ENCODE assay signal across 9 cellular contexts in genomic region chr4:81421346-81422218, GRCh38. TPM values are rescaled to one million over a fixed set of nuclear protein-coding genes. Genes with fewer than 3 reads are reported as not detected.
A peak's percentile ranks its signal among the peaks of the same experiment; 100 is the strongest.
DNase-seq lines count a peak whose midpoint lies in the region; ATAC-seq and TF ChIP-seq lines count a peak whose summit lies in the region.
"Had no signal": no experiment of that assay in that cellular context is flagged by ENCODE, and none has a peak within 500 bp of the region (broad histone marks: within the 10 kb centered on the region; RNA-seq: fewer than 3 reads in every experiment).

No MANE protein-coding gene starts in this region.

- H3K36me3 ChIP-seq in CD8-positive, alpha-beta T cell (ENCODE audit: insufficient read depth, low read length) = no peaks in the 10 kb centered on the region
- H3K36me3 ChIP-seq in OCI-LY1 (ENCODE audit: insufficient read depth, low read length) = peaks cover 23% of the 10 kb centered on the region
- H3K36me3 ChIP-seq in gastroesophageal sphincter = peaks cover 0 to 4% of the 10 kb centered on the region in 2 donors

- TF ChIP-seq POLR2A in gastroesophageal sphincter (IDR thresholded peaks at IDR 0.05) = no peak

- H3K9me3 Mint-ChIP-seq in CD8-positive, alpha-beta T cell = no peaks in the 10 kb centered on the region
- H3K9me3 Mint-ChIP-seq in type B pancreatic cell = no peaks in the 10 kb centered on the region
- H3K9me3 Mint-ChIP-seq in activated CD4-positive, alpha-beta T cell treated with anti-CD3 and anti-CD28 coated beads, Interleukin-2, amount 10 ng/mL, durations not matched to agents 24 days and 14 days = no peaks in the 10 kb centered on the region
- H3K9me3 Mint-ChIP-seq: activated naive CD4-positive, alpha-beta T cell treated with anti-CD3 and anti-CD28 coated beads, Interleukin-2, amount 50 U/mL, for 24 hours had no signal

- H3K4me3 Mint-ChIP-seq in CD8-positive, alpha-beta T cell = no peak overlapping the region
- H3K4me3 Mint-ChIP-seq in type B pancreatic cell = no peak overlapping the region
- no peak overlapping the region for H3K4me3 Mint-ChIP-seq in activated CD4-positive, alpha-beta T cell treated with anti-CD3 and anti-CD28 coated beads, Interleukin-2, amount 10 ng/mL, durations not matched to agents 24 days and 14 days
- H3K4me3 Mint-ChIP-seq: activated naive CD4-positive, alpha-beta T cell treated with anti-CD3 and anti-CD28 coated beads, Interleukin-2, amount 50 U/mL, for 24 hours had no signal

- intact Hi-C loops in CD8-positive, alpha-beta T cell (cut with DNase I, micrococcal nuclease) = no loop called here
- intact Hi-C loops in activated CD4-positive, alpha-beta T cell treated with anti-CD3 and anti-CD28 coated beads, Interleukin-2, amount 10 ng/mL, durations not matched to agents 24 days and 14 days (cut with micrococcal nuclease) = loop anchor here (5.0 kb wide), 2 partner anchors 86 to 406 kb away; no protein-coding TSS in a partner anchor

- no peak overlapping the region for H3K27ac Mint-ChIP-seq in CD8-positive, alpha-beta T cell
- H3K27ac Mint-ChIP-seq in type B pancreatic cell = no peak overlapping the region
- no peak overlapping the region for H3K27ac Mint-ChIP-seq in activated CD4-positive, alpha-beta T cell treated with anti-CD3 and anti-CD28 coated beads, Interleukin-2, amount 10 ng/mL, durations not matched to agents 24 days and 14 days
- H3K27ac Mint-ChIP-seq: activated naive CD4-positive, alpha-beta T cell treated with anti-CD3 and anti-CD28 coated beads, Interleukin-2, amount 50 U/mL, for 24 hours had no signal

- H3K36me3 Mint-ChIP-seq in CD8-positive, alpha-beta T cell = peaks cover 17% of the 10 kb centered on the region
- H3K36me3 Mint-ChIP-seq in type B pancreatic cell = peaks cover 4% of the 10 kb centered on the region
- no peaks in the 10 kb centered on the region for H3K36me3 Mint-ChIP-seq in activated CD4-positive, alpha-beta T cell treated with anti-CD3 and anti-CD28 coated beads, Interleukin-2, amount 10 ng/mL, durations not matched to agents 24 days and 14 days (ENCODE audit: low read depth)

- no peak for DNase-seq in CD8-positive, alpha-beta T cell
- no peak for DNase-seq in type B pancreatic cell (ENCODE audit: extremely low spot score, unreplicated experiment)
- DNase-seq in activated CD4-positive, alpha-beta T cell treated with anti-CD3 and anti-CD28 coated beads, Interleukin-2, amount 10 ng/mL, durations not matched to agents 24 days and 14 days = no peak
- DNase-seq in NCI-H2196 (lab: John Stamatoyannopoulos, UW; ENCODE audit: unreplicated experiment) = no peak

- H3K4me1 ChIP-seq in CD8-positive, alpha-beta T cell (ENCODE audit: insufficient read depth, low read length) = no peaks in the 10 kb centered on the region
- H3K4me1 ChIP-seq in OCI-LY1 (ENCODE audit: insufficient read depth, low read length, severe bottlenecking) (peaks cover 20% of the 10 kb centered on the region), gastroesophageal sphincter (no peaks in the 10 kb centered on the region)

- no peak overlapping the region for H3K27ac ChIP-seq in CD8-positive, alpha-beta T cell (ENCODE audit: low read depth, low read length)
- H3K27ac ChIP-seq in OCI-LY1 (ENCODE audit: low read depth, low read length, poor library complexity, severe bottlenecking) (peak overlapping the region; percentile 57), gastroesophageal sphincter (no peak overlapping the region)

- no peaks in the 10 kb centered on the region for H3K27me3 ChIP-seq in CD8-positive, alpha-beta T cell (ENCODE audit: insufficient read depth, low read length)
- H3K27me3 ChIP-seq in OCI-LY1 (ENCODE audit: insufficient read depth, low read length) (no peaks in the 10 kb centered on the region), gastroesophageal sphincter (no peaks in the 10 kb centered on the region)

- ATAC-seq in CD8-positive, alpha-beta T cell = peak; percentile 23
- ATAC-seq in GM19328 (IDR thresholded peaks at IDR 0.05; ENCODE audit: unreplicated experiment) (peak; percentile 99), HG03175 (IDR thresholded peaks at IDR 0.05; ENCODE audit: unreplicated experiment) (peak; percentile 99), gastroesophageal sphincter (peak; percentile 62)

- no peaks in the 10 kb centered on the region for H3K4me1 Mint-ChIP-seq in CD8-positive, alpha-beta T cell (ENCODE audit: low read depth)
- peaks cover 10% of the 10 kb centered on the region for H3K4me1 Mint-ChIP-seq in type B pancreatic cell (ENCODE audit: unreplicated experiment)
- peaks cover 7% of the 10 kb centered on the region for H3K4me1 Mint-ChIP-seq in activated CD4-positive, alpha-beta T cell treated with anti-CD3 and anti-CD28 coated beads, Interleukin-2, amount 10 ng/mL, durations not matched to agents 24 days and 14 days
- H3K4me1 Mint-ChIP-seq: activated naive CD4-positive, alpha-beta T cell treated with anti-CD3 and anti-CD28 coated beads, Interleukin-2, amount 50 U/mL, for 24 hours had no signal

- CTCF ChIA-PET in CD8-positive, alpha-beta T cell (lab: Charles Lee) = interaction anchor here (0.8 to 1.0 kb wide), 2 partner anchors 8 to 15 kb away, joined by 3 read pairs; no protein-coding TSS in a partner anchor

- no peaks in the 10 kb centered on the region for H4K20me1 ChIP-seq in OCI-LY1 (ENCODE audit: insufficient read depth, low read length)

- no peak for TF ChIP-seq EP300 in gastroesophageal sphincter (IDR thresholded peaks at IDR 0.05)

- no peaks in the 10 kb centered on the region for H3F3A ChIP-seq in OCI-LY1 (ENCODE audit: insufficient read depth, low read length)

- H3K4me2 ChIP-seq in OCI-LY1 (ENCODE audit: low read length) = peak overlapping the region; percentile 16; the same call in 1 of the 2 replicates

- H3K79me2 ChIP-seq in OCI-LY1 (ENCODE audit: insufficient read depth, low read length) = no peaks in the 10 kb centered on the region

- H3K4me3 ChIP-seq in CD8-positive, alpha-beta T cell (ENCODE audit: low read depth, low read length) = no peak overlapping the region
- no peak overlapping the region for H3K4me3 ChIP-seq in OCI-LY1 (ENCODE audit: low read depth, low read length, poor library complexity, severe bottlenecking)
- H3K4me3 ChIP-seq in gastroesophageal sphincter = no peak overlapping the region

- POLR2A ChIA-PET in CD8-positive, alpha-beta T cell (lab: Charles Lee) = no interaction called here

- 78 to 83% methylated on average over 5 to 6 of the region's 6 CpGs for WGBS in gastroesophageal sphincter (ENCODE audit: low coverage in 1 of 2), 2 donors

- H3K9me2 ChIP-seq in OCI-LY1 (ENCODE audit: low read depth, low read length) = no peaks in the 10 kb centered on the region

- H3K9me3 ChIP-seq in CD8-positive, alpha-beta T cell (ENCODE audit: low read length) = no peaks in the 10 kb centered on the region
- H3K9me3 ChIP-seq in OCI-LY1 (ENCODE audit: low read length) (no peaks in the 10 kb centered on the region), gastroesophageal sphincter (no peaks in the 10 kb centered on the region)

- no peaks in the 10 kb centered on the region for H3K27me3 Mint-ChIP-seq in CD8-positive, alpha-beta T cell (ENCODE audit: low read depth)
- peaks cover 16% of the 10 kb centered on the region for H3K27me3 Mint-ChIP-seq in type B pancreatic cell
- no peaks in the 10 kb centered on the region for H3K27me3 Mint-ChIP-seq in activated CD4-positive, alpha-beta T cell treated with anti-CD3 and anti-CD28 coated beads, Interleukin-2, amount 10 ng/mL, durations not matched to agents 24 days and 14 days
- H3K27me3 Mint-ChIP-seq: activated naive CD4-positive, alpha-beta T cell treated with anti-CD3 and anti-CD28 coated beads, Interleukin-2, amount 50 U/mL, for 24 hours had no signal

- no peak overlapping the region for H3K9ac ChIP-seq in OCI-LY1 (ENCODE audit: low read length)

- H2AFZ ChIP-seq in OCI-LY1 (ENCODE audit: low read length) = no peak overlapping the region

- no peak for TF ChIP-seq CTCF in CD8-positive, alpha-beta T cell (IDR thresholded peaks at IDR 0.05)
- TF ChIP-seq CTCF in OCI-LY1 (IDR thresholded peaks at IDR 0.05; ENCODE audit: low read length) = no peak
- TF ChIP-seq CTCF in gastroesophageal sphincter (IDR thresholded peaks at IDR 0.05) = no peak
- no peak for TF ChIP-seq CTCF in type B pancreatic cell (conservative IDR thresholded peaks at IDR 0.05)

RNA-seq across cellular contexts. Expression of gene RASGEF1B, which starts 50.1 kb away (rescaled TPM):
- 100 to 1,000 TPM; 103 to 110 TPM for total RNA-seq in CD8-positive, alpha-beta T cell
- total RNA-seq in gastroesophageal sphincter (10 to 100 TPM in 2 of 4 donors, 1 to 10 TPM in 2; 4.0 to 14.7 (median 9.4) TPM), type B pancreatic cell (ENCODE audit: low replicate concordance) (8.3 and 11.0 TPM in 2 replicates)
- 3.9 and 5.5 TPM in 2 replicates for total RNA-seq in activated CD4-positive, alpha-beta T cell treated with anti-CD3 and anti-CD28 coated beads, Interleukin-2, amount 10 ng/mL, durations not matched to agents 24 days and 14 days

Comparison
In these comparisons a context has a peak if more than half of its experiments do, and no peak if none do; other contexts are left out.
1. ATAC-seq: peak in every context shown above with its lines; median percentile 99 in GM19328; 99 in HG03175; 62 in gastroesophageal sphincter; 23 in CD8-positive, alpha-beta T cell.